8 cellular contexts compared by ENCODE assay signal in the genomic region with DNA sequence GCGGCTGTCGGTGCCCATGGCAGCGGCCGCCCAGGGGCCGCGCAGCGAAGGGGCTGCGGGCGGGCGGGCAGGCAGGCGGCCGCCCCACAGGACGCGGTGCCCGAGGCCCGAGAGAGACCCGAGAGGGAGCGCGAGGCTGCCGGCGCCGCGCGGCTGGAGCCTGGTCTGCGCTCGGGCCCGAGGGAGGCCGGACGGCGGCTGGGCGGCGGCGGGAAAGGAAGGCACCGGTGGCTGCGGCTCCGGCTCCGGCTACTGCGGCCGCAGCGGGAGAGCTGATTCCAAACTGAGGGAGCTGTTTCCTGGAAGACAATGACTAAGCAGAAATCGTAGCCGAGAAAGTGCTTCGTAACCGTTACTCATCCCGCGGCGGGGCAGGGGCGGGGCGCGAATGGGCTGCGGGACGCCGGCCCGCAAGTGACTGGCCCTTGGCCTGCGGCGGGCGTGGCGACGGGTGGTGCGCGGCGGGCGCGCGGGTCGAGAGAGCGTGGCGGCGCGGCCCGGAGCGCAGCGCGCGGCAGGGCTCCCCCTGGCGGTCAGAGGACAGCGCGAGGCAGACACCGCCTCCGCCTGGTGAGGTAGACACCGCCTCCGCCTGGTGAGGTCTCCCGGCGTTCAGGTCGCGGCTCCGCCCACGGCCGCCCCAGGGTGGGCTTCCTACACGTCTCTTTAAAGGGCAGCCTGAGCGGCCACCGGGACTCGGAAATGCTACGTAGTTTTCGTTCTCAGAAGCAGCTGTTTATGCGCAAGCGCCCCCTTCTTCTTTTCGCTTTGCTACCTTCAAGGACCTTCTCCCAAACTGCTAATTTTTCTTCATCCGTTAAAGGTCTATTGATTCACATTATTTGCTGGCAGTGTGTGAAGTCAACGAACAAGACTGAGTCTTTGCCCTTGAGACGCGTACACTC. TPM values are rescaled to one million over a fixed set of nuclear protein-coding genes. Genes with fewer than 3 reads are reported as not detected.
DNase-seq lines count a peak whose midpoint lies in the region; TF ChIP-seq lines count a peak whose summit lies in the region.

A gene with protein sequence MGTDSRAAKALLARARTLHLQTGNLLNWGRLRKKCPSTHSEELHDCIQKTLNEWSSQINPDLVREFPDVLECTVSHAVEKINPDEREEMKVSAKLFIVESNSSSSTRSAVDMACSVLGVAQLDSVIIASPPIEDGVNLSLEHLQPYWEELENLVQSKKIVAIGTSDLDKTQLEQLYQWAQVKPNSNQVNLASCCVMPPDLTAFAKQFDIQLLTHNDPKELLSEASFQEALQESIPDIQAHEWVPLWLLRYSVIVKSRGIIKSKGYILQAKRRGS (minus strand): TSS at position 285 of the 905 bp plus-strand sequence. CDS start 267 bp downstream, at position 18.

- peaks cover 39% of the 10 kb centered on the region for H3K4me1 Mint-ChIP-seq in activated naive CD4-positive, alpha-beta T cell treated with anti-CD3 and anti-CD28 coated beads, Interleukin-2, amount 10 ng/mL, durations not matched to agents 7 days and 5 days

- peak; percentile 84 to 94 for TF ChIP-seq CTCF in suprapubic skin (IDR thresholded peaks at IDR 0.05)

- peak within 1 kb of the TSS; percentile 89 for H3K27ac ChIP-seq in suprapubic skin

- TF ChIP-seq EP300 in suprapubic skin (IDR thresholded peaks at IDR 0.05) = no peak

- H3K9me3 ChIP-seq in HAP-1 (no peaks in the 10 kb centered on the region), MG63 (peaks cover 4% of the 10 kb centered on the region), suprapubic skin (no peaks in the 10 kb centered on the region)

- H3K36me3 Mint-ChIP-seq in activated naive CD4-positive, alpha-beta T cell treated with anti-CD3 and anti-CD28 coated beads, Interleukin-2, amount 10 ng/mL, durations not matched to agents 7 days and 5 days = peaks cover 11% of the 10 kb centered on the region

- H3K4me3 ChIP-seq in HAP-1 (peak within 1 kb of the TSS; percentile 46), MG63 (peak within 1 kb of the TSS; percentile 78), suprapubic skin (peak within 1 kb of the TSS; percentile 94)

- H3K27me3 ChIP-seq in HAP-1 (ENCODE audit: low read depth) (no peaks in the 10 kb centered on the region; the same call in 1 of the 2 replicates), MG63 (no peaks in the 10 kb centered on the region), suprapubic skin (no peaks in the 10 kb centered on the region)

- WGBS in suprapubic skin = 1% methylated on average over 67 of the region's 102 CpGs

- H3K4me1 ChIP-seq in HAP-1 (peaks cover 6% of the 10 kb centered on the region; the same call in 1 of the 2 replicates), suprapubic skin (peaks cover 16% of the 10 kb centered on the region)

- peak within 1 kb of the TSS; percentile 79 for H3K4me3 Mint-ChIP-seq in activated naive CD4-positive, alpha-beta T cell treated with anti-CD3 and anti-CD28 coated beads, Interleukin-2, amount 10 ng/mL, durations not matched to agents 7 days and 5 days

- CTCF ChIA-PET in activated naive CD4-positive, alpha-beta T cell treated with anti-CD3 and anti-CD28 coated beads, Interleukin-2, amount 10 ng/mL, durations not matched to agents 7 days and 5 days (lab: Charles Lee) = interaction anchor here (0.6 to 2.6 kb wide), 6 partner anchors 12 to 280 kb away, joined by 3 to 7 read pairs (median 4); a partner anchor contains a TSS

- in situ Hi-C loops in HAP-1 (cut with MboI; ENCODE audit: low sequenced_read_pairs) = no loop called here

- peak; percentile 65 for DNase-seq in GM04503 (ENCODE audit: low read depth)
- peak; percentile 87 to 94 for DNase-seq in HAP-1 (ENCODE audit: low spot score in 2 of 2)
- DNase-seq in MG63 = peak; percentile 95
- peak; percentile 88 for DNase-seq in SK-N-DZ (ENCODE audit: low spot score)
- peak; percentile 89 for DNase-seq in activated naive CD4-positive, alpha-beta T cell treated with anti-CD3 and anti-CD28 coated beads, Interleukin-2, amount 10 ng/mL, durations not matched to agents 7 days and 5 days
- DNase-seq in globus pallidus (ENCODE audit: low spot score) = peak; percentile 84
- peak in 55 of 56 donors; percentile 19 to 93 (median 81) for DNase-seq in nucleus accumbens (lab: John Stamatoyannopoulos, UW)
- peak; percentile 92 to 93 for DNase-seq in suprapubic skin (ENCODE audit: low spot score in 2 of 2)

- peaks cover 2% of the 10 kb centered on the region for H3K9me3 Mint-ChIP-seq in activated naive CD4-positive, alpha-beta T cell treated with anti-CD3 and anti-CD28 coated beads, Interleukin-2, amount 10 ng/mL, durations not matched to agents 7 days and 5 days

- H3K27ac Mint-ChIP-seq in activated naive CD4-positive, alpha-beta T cell treated with anti-CD3 and anti-CD28 coated beads, Interleukin-2, amount 10 ng/mL, durations not matched to agents 7 days and 5 days = peak within 1 kb of the TSS; percentile 79

- peak in 1 of 2 donors; percentile 52 for TF ChIP-seq POLR2A in suprapubic skin (IDR thresholded peaks at IDR 0.05)

- H3K36me3 ChIP-seq in HAP-1 (replicated peaks) (no peaks in the 10 kb centered on the region), MG63 (peaks cover 32% of the 10 kb centered on the region), suprapubic skin (no peaks in the 10 kb centered on the region)

- peaks cover 11% of the 10 kb centered on the region for H3K27me3 Mint-ChIP-seq in activated naive CD4-positive, alpha-beta T cell treated with anti-CD3 and anti-CD28 coated beads, Interleukin-2, amount 10 ng/mL, durations not matched to agents 7 days and 5 days

RNA-seq across cellular contexts. Expression of the gene that starts here (rescaled TPM):
- total RNA-seq in MG63 (2014; rRNA removed; shearing (Covaris generic); ENCODE audit: low replicate concordance) = 115 and 160 TPM in 2 replicates
- 5.1 and 11.1 TPM in 2 replicates for polyA plus RNA-seq in SK-N-DZ (2014; cell fraction: cytosol; rRNA removed)
- polyA plus RNA-seq in SK-N-DZ (2014; cell fraction: nucleus; rRNA removed) = 1.4 and 1.7 TPM in 2 replicates
- total RNA-seq in suprapubic skin = 1 to 10 TPM; 4.1 to 8.2 (median 4.9) TPM

Comparison
In these comparisons a context has a peak if more than half of its experiments do, and no peak if none do; other contexts are left out.
1. Peak in every context shown above with its lines: DNase-seq, H3K4me3 ChIP-seq and H3K27ac ChIP-seq.
2. RNA of the gene that starts here (total RNA-seq): 115 to 160 TPM in MG63; 4.1 to 8.2 TPM in suprapubic skin; every median in the first group is over 10 times any median in the second.